Comparison of ENCODE assay signal across 8 cellular contexts in genomic region chr5:177497297-177498012, GRCh38. TPM values are rescaled to one million over a fixed set of nuclear protein-coding genes. Genes with fewer than 3 reads are reported as not detected.
DNase-seq lines count a peak whose midpoint lies in the region; ATAC-seq, FAIRE-seq and TF ChIP-seq lines count a peak whose summit lies in the region.

TSS of gene PDLIM7 (minus strand) at chr5:177497604. CDS start at chr5:177496512, 1,092 bp downstream.

- H3K4me3 ChIP-seq in AG10803 (ENCODE audit: low read length) (peak within 1 kb of the TSS; percentile 91), kidney (ENCODE audit: low read length in 2 of 2) (peak within 1 kb of the TSS; percentile 61 to 65)

- peak; percentile 79 for ATAC-seq in GM19035 (IDR thresholded peaks at IDR 0.05; ENCODE audit: unreplicated experiment)
- peak; percentile 78 for ATAC-seq in HG03354 (IDR thresholded peaks at IDR 0.05; ENCODE audit: poor library complexity, severe bottlenecking, unreplicated experiment)
- ATAC-seq in activated CD4-positive, CD25-positive, alpha-beta regulatory T cell treated with anti-CD3 and anti-CD28 coated beads, Interleukin-2, amount 50 U/mL, for 24 hours, result peak; percentile 84 to 86

- TF ChIP-seq CTCF in AG10803 (conservative IDR thresholded peaks at IDR 0.05; ENCODE audit: low read length) (peak; percentile 11; the same call in 1 of the 2 replicates), kidney (IDR thresholded peaks at IDR 0.05; ENCODE audit: borderline replicate concordance, extremely low read depth, insufficient read depth) (no peak)

- peak within 1 kb of the TSS; percentile 17 to 58 for H3K9ac ChIP-seq in kidney (ENCODE audit: low read length in 2 of 2)

- H3K9me3 ChIP-seq in kidney (ENCODE audit: control insufficient read depth in 1 of 2, low read length in 2 of 2), result no peaks in the 10 kb centered on the region

- peak; percentile 86 for FAIRE-seq in kidney (lab: Jason Lieb, UNC)

- H3K4me1 ChIP-seq in kidney (ENCODE audit: control insufficient read depth in 1 of 2, insufficient read depth in 1 of 2, low read depth in 1 of 2, low read length in 2 of 2), result peaks cover 0 to 14% of the 10 kb centered on the region in 2 donors

- DNase-seq in AG10803 (ENCODE audit: low read depth) (peak; percentile 97), NCI-H446 treated with DMSO at 0.1 percent for 48 hours (lab: John Stamatoyannopoulos, UW) (peak; percentile 85), cerebellar cortex (ENCODE audit: low spot score) (peak; percentile 83), kidney (peak; percentile 98)
- DNase-seq in stimulated activated CD4-positive, alpha-beta T cell treated with anti-CD3 and anti-CD28 coated beads, Interleukin-15, amount 100 ng/mL, for 24 hours, result peak; percentile 97

- H3K36me3 ChIP-seq in kidney (ENCODE audit: control insufficient read depth in 1 of 2, insufficient read depth in 2 of 2, low read length in 2 of 2), result no peaks in the 10 kb centered on the region

- intact Hi-C loops in kidney (cut with DNase I), result no loop called here

- H3K27ac ChIP-seq in kidney (ENCODE audit: low read depth in 2 of 2, low read length in 2 of 2), result peak within 1 kb of the TSS; percentile 86 to 91

RNA-seq across cellular contexts. Expression of gene PDLIM7, which starts in this region (rescaled TPM):
- total RNA-seq in kidney, result 89.7 TPM
- 46.4 TPM for polyA plus RNA-seq in kidney (ENCODE audit: insufficient read depth, low read depth, low replicate concordance)

Comparison
In these comparisons a context has a peak if more than half of its experiments do, and no peak if none do; other contexts are left out.
1. Peak in every context shown above with its lines: DNase-seq, ATAC-seq, H3K4me3 ChIP-seq and H3K27ac ChIP-seq.